Comparison of ENCODE assay signal across 17 cellular contexts in genomic region chr15:100716456-100717085, GRCh38.
"Had no signal": no experiment of that assay in that cellular context is flagged by ENCODE, and none has a peak within 500 bp of the region (broad histone marks: within the 10 kb centered on the region; RNA-seq: fewer than 3 reads in every experiment).

No MANE protein-coding gene starts in this region.

- DNase-seq: activated CD4-positive, alpha-beta T cell treated with anti-CD3 and anti-CD28 coated beads for 1 hour; activated CD4-positive, alpha-beta T cell treated with anti-CD3 and anti-CD28 coated beads, Interleukin-2, amount 50 U/mL, for 4 hours; activated effector memory CD4-positive, alpha-beta T cell treated with anti-CD3 and anti-CD28 coated beads, Interleukin-2, amount 50 U/mL, for 16 hours; activated T-cell treated with anti-CD3 and anti-CD28 coated beads, Interleukin-2, amount 50 U/mL, for 4 hours; islet precursor cell; stimulated activated CD4-positive, alpha-beta T cell treated with anti-CD3 and anti-CD28 coated beads, Interleukin-1b, Interleukin-23, amount 100 ng/mL, for 48 hours; stomach; T-helper 1 cell; T1000; testis had no signal

- H3K9me3 ChIP-seq: adrenal gland, psoas muscle, sigmoid colon, stomach, testis had no signal

- H3K27me3 ChIP-seq: adrenal gland, hepatocyte, sigmoid colon, stomach, testis had no signal

- H3K4me3 ChIP-seq: adrenal gland, hepatocyte, psoas muscle, sigmoid colon, stomach, testis had no signal

- H3K27me3 Mint-ChIP-seq: activated naive CD4-positive, alpha-beta T cell treated with anti-CD3 and anti-CD28 coated beads, Interleukin-2, amount 50 U/mL, for 24 hours had no signal

- ATAC-seq: activated T-cell treated with anti-CD3 and anti-CD28 coated beads, Interleukin-2, amount 50 U/mL, for 4 hours; esophagus mucosa had no signal

- H3K4me1 Mint-ChIP-seq: activated naive CD4-positive, alpha-beta T cell treated with anti-CD3 and anti-CD28 coated beads, Interleukin-2, amount 50 U/mL, for 24 hours had no signal

- H3K4me3 Mint-ChIP-seq: activated naive CD4-positive, alpha-beta T cell treated with anti-CD3 and anti-CD28 coated beads, Interleukin-2, amount 50 U/mL, for 24 hours; activated T-cell treated with anti-CD3 and anti-CD28 coated beads, Interleukin-2, amount 50 U/mL, for 4 hours; nephron had no signal

- H3K9me3 Mint-ChIP-seq: activated naive CD4-positive, alpha-beta T cell treated with anti-CD3 and anti-CD28 coated beads, Interleukin-2, amount 50 U/mL, for 24 hours; activated T-cell treated with anti-CD3 and anti-CD28 coated beads, Interleukin-2, amount 50 U/mL, for 4 hours; nephron had no signal

- H3K27ac Mint-ChIP-seq: activated naive CD4-positive, alpha-beta T cell treated with anti-CD3 and anti-CD28 coated beads, Interleukin-2, amount 50 U/mL, for 24 hours had no signal

- H3K36me3 ChIP-seq: adrenal gland, sigmoid colon, stomach had no signal

- H3K27ac ChIP-seq: adrenal gland, hepatocyte, psoas muscle, sigmoid colon, stomach, testis had no signal
